Comparison of ENCODE assay signal across 8 cellular contexts in genomic region chr17:39668141-39668924, GRCh38. TPM values are rescaled to one million over a fixed set of nuclear protein-coding genes. Genes with fewer than 3 reads are reported as not detected.
DNase-seq lines count a peak whose midpoint lies in the region; ATAC-seq and TF ChIP-seq lines count a peak whose summit lies in the region.

Gene PNMT, plus strand, starts transcription at chr17:39668453. Its CDS starts 23 bp downstream, at chr17:39668476.

- H3K36me3 ChIP-seq in colonic mucosa (no peaks in the 10 kb centered on the region), left lung (no peaks in the 10 kb centered on the region)

- DNase-seq in G401 (ENCODE audit: low spot score) = peak; percentile 47
- DNase-seq in NCI-H1092 (lab: John Stamatoyannopoulos, UW) = peak; percentile 66
- peak; percentile 91 for DNase-seq in activated CD4-positive, alpha-beta T cell treated with anti-CD3 and anti-CD28 coated beads, Interleukin-2, amount 10 ng/mL, durations not matched to agents 24 days and 14 days
- DNase-seq in colonic mucosa = peak; percentile 78
- peak; percentile 70 to 91 for DNase-seq in left lung
- peak; percentile 15 to 66 (median 38) for DNase-seq in stimulated activated CD4-positive, alpha-beta T cell treated with anti-CD3 and anti-CD28 coated beads, TNF-alpha, amount 100 ng/mL, for 1 hour (ENCODE audit: low read depth in 3 of 3, low spot score in 1 of 3)

- H3K4me3 ChIP-seq in colonic mucosa = peak within 1 kb of the TSS; percentile 29
- H3K4me3 ChIP-seq in left lung = peak within 1 kb of the TSS; percentile 21 to 37

- in situ Hi-C loops in G401 (cut with HindIII; ENCODE audit: low sequenced_read_pairs) = no loop called here

- peaks cover 20% of the 10 kb centered on the region for H3K27me3 ChIP-seq in colonic mucosa
- H3K27me3 ChIP-seq in left lung = peaks cover 29 to 79% of the 10 kb centered on the region in 2 donors

- ATAC-seq in left lung (peak; percentile 65), GM19397 (IDR thresholded peaks at IDR 0.05; ENCODE audit: unreplicated experiment) (no peak), GM21723 (IDR thresholded peaks at IDR 0.05; ENCODE audit: unreplicated experiment) (no peak)

- no peaks in the 10 kb centered on the region for H3K9me3 Mint-ChIP-seq in activated CD4-positive, alpha-beta T cell treated with anti-CD3 and anti-CD28 coated beads, Interleukin-2, amount 10 ng/mL, durations not matched to agents 24 days and 14 days

- H3K27me3 Mint-ChIP-seq in activated CD4-positive, alpha-beta T cell treated with anti-CD3 and anti-CD28 coated beads, Interleukin-2, amount 10 ng/mL, durations not matched to agents 24 days and 14 days = peaks cover 32% of the 10 kb centered on the region

- no peak within 1 kb of the TSS for H3K27ac ChIP-seq in colonic mucosa
- H3K27ac ChIP-seq in left lung = peak within 1 kb of the TSS in 1 of 2 donors; percentile 23

- H3K9me3 ChIP-seq in colonic mucosa = no peaks in the 10 kb centered on the region
- no peaks in the 10 kb centered on the region for H3K9me3 ChIP-seq in left lung

- intact Hi-C loops in activated CD4-positive, alpha-beta T cell treated with anti-CD3 and anti-CD28 coated beads, Interleukin-2, amount 10 ng/mL, durations not matched to agents 24 days and 14 days (cut with micrococcal nuclease) = no loop called here
- intact Hi-C loops in colonic mucosa (cut with DNase I) = loop anchor here (2.0 to 5.0 kb wide), 2 partner anchors 46 to 121 kb away; no protein-coding TSS in a partner anchor
- intact Hi-C loops in left lung (cut with DNase I) = no loop called here

- H3K4me1 Mint-ChIP-seq in activated CD4-positive, alpha-beta T cell treated with anti-CD3 and anti-CD28 coated beads, Interleukin-2, amount 10 ng/mL, durations not matched to agents 24 days and 14 days = peaks cover 8% of the 10 kb centered on the region

- H3K27ac Mint-ChIP-seq in activated CD4-positive, alpha-beta T cell treated with anti-CD3 and anti-CD28 coated beads, Interleukin-2, amount 10 ng/mL, durations not matched to agents 24 days and 14 days = no peak within 1 kb of the TSS

- no peaks in the 10 kb centered on the region for H3K36me3 Mint-ChIP-seq in activated CD4-positive, alpha-beta T cell treated with anti-CD3 and anti-CD28 coated beads, Interleukin-2, amount 10 ng/mL, durations not matched to agents 24 days and 14 days (ENCODE audit: low read depth)

- TF ChIP-seq CTCF in colonic mucosa (IDR thresholded peaks at IDR 0.05) (peak; percentile 49), left lung (IDR thresholded peaks at IDR 0.05) (peak; percentile 41 to 67)

- peak within 1 kb of the TSS; percentile 19 to 37 for H3K9ac ChIP-seq in colonic mucosa (ENCODE audit: low read depth in 2 of 2, low read length in 2 of 2)

- H3K4me3 Mint-ChIP-seq in activated CD4-positive, alpha-beta T cell treated with anti-CD3 and anti-CD28 coated beads, Interleukin-2, amount 10 ng/mL, durations not matched to agents 24 days and 14 days = peak within 1 kb of the TSS; percentile 73

- H3K4me1 ChIP-seq in colonic mucosa (peaks cover 16% of the 10 kb centered on the region), left lung (peaks cover 3 to 43% of the 10 kb centered on the region in 2 donors)

RNA-seq across cellular contexts. Expression of gene PNMT, which starts in this region (rescaled TPM):
- total RNA-seq in G401 (2014; rRNA removed; shearing (Covaris generic)) = not detected in 2 replicates
- not detected in 2 replicates for total RNA-seq in activated CD4-positive, alpha-beta T cell treated with anti-CD3 and anti-CD28 coated beads, Interleukin-2, amount 10 ng/mL, durations not matched to agents 24 days and 14 days
- total RNA-seq in colonic mucosa = under 1 TPM in 1 of 2 donors, not detected in 1; 0.47 TPM
- total RNA-seq in left lung = under 1 TPM; 0.38 to 0.58 TPM

Comparison
In these comparisons a context has a peak if more than half of its experiments do, and no peak if none do; other contexts are left out.
1. Peak in DNase-seq in G401; RNA of the gene not detected or under 1 TPM.
2. Peak in DNase-seq in activated CD4-positive, alpha-beta T cell treated with anti-CD3 and anti-CD28 coated beads, Interleukin-2, amount 10 ng/mL, durations not matched to agents 24 days and 14 days; RNA of the gene not detected or under 1 TPM.
3. Peak in DNase-seq, H3K4me3 ChIP-seq and H3K9ac ChIP-seq in colonic mucosa; RNA of the gene not detected or under 1 TPM.
4. Peak in DNase-seq, ATAC-seq and H3K4me3 ChIP-seq in left lung; RNA of the gene not detected or under 1 TPM.
5. DNase-seq: peak in every context shown above with its lines; median percentile 91 in activated CD4-positive, alpha-beta T cell treated with anti-CD3 and anti-CD28 coated beads, Interleukin-2, amount 10 ng/mL, durations not matched to agents 24 days and 14 days; 80 in left lung; 78 in colonic mucosa; 66 in NCI-H1092; 47 in G401; 38 in stimulated activated CD4-positive, alpha-beta T cell treated with anti-CD3 and anti-CD28 coated beads, TNF-alpha, amount 100 ng/mL, for 1 hour.